ENCODE assay signal across 22 cellular contexts in genomic region chr1:107496002-107496401, GRCh38.
"Had no signal": no experiment of that assay in that cellular context is flagged by ENCODE, and none has a peak within 500 bp of the region (broad histone marks: within the 10 kb centered on the region; RNA-seq: fewer than 3 reads in every experiment).

No MANE protein-coding gene starts in this region.

- H3K4me1 ChIP-seq: adrenal gland, neural progenitor cell, tibial artery had no signal

- H3K27me3 ChIP-seq: adrenal gland, neural progenitor cell, tibial artery had no signal

- DNase-seq: activated B cell treated with CpG ODN at 0.5 μM for 24 hours; activated CD4-positive, alpha-beta T cell treated with anti-CD3 and anti-CD28 coated beads for 36 hours; activated CD4-positive, alpha-beta T cell treated with anti-CD3 and anti-CD28 coated beads, Interleukin-2, amount 50 U/mL, for 48 hours; activated CD8-positive, alpha-beta memory T cell treated with anti-CD3 and anti-CD28 coated beads, Interleukin-2, amount 50 U/mL, for 48 hours; activated naive CD4-positive, alpha-beta T cell; activated T-cell treated with anti-CD3 and anti-CD28 coated beads, Interleukin-2, amount 50 U/mL, for 4 hours; adrenal gland; central memory CD4-positive, alpha-beta T cell; dermis blood vessel endothelial cell; effector memory CD4-positive, alpha-beta T cell; foreskin melanocyte; kidney; naive B cell; posterior cingulate gyrus; small intestine; stimulated activated CD4-positive, alpha-beta T cell treated with anti-CD3 and anti-CD28 coated beads, Interleukin-2, amount 100 ng/mL, for 24 hours; stimulated activated naive CD8-positive, alpha-beta T cell treated with anti-CD3 and anti-CD28 coated beads, Interleukin-15, amount 100 ng/mL, for 72 hours; tibial artery had no signal

- H3K9me3 ChIP-seq: adrenal gland, tibial artery had no signal

- H3K27ac ChIP-seq: adrenal gland, neural progenitor cell, tibial artery had no signal

- H3K4me3 ChIP-seq: adrenal gland, lung, neural progenitor cell, tibial artery had no signal

- H3K36me3 ChIP-seq: adrenal gland, neural progenitor cell, tibial artery had no signal

- ATAC-seq: activated CD4-positive, alpha-beta T cell treated with anti-CD3 and anti-CD28 coated beads for 36 hours; activated T-cell treated with anti-CD3 and anti-CD28 coated beads, Interleukin-2, amount 50 U/mL, for 4 hours; sciatic nerve; stimulated activated effector memory CD8-positive, alpha-beta T cell treated with anti-CD3 and anti-CD28 coated beads, Interleukin-12 subunit alpha, Interleukin-12 subunit beta, amount 100 ng/mL, for 72 hours; stimulated activated naive CD8-positive, alpha-beta T cell treated with anti-CD3 and anti-CD28 coated beads, Interleukin-15, amount 100 ng/mL, for 72 hours had no signal
